Comparison of ENCODE assay signal across 17 cellular contexts in genomic region chr9:126665696-126666035, GRCh38. TPM values are rescaled to one million over a fixed set of nuclear protein-coding genes. Genes with fewer than 3 reads are reported as not detected.
"Had no signal": no experiment of that assay in that cellular context is flagged by ENCODE, and none has a peak within 500 bp of the region (broad histone marks: within the 10 kb centered on the region; RNA-seq: fewer than 3 reads in every experiment).

No MANE protein-coding gene starts in this region.

- H3K9me3 Mint-ChIP-seq: activated B cell treated with CpG ODN at 0.5 μM for 24 hours; activated CD4-positive, alpha-beta T cell treated with anti-CD3 and anti-CD28 coated beads, Interleukin-2, amount 10 ng/mL, durations not matched to agents 7 days and 5 days; activated T-helper 2 cell treated with anti-CD3 and anti-CD28 coated beads, Interferon-gamma antibody, Interleukin-2, Interleukin-4, amounts not matched to agents 10 μg/mL and 5 μg/mL and 100 μg/mL, durations not matched to agents 14 hours and 24 hours and 36 hours; mesothelial cell of epicardium; naive B cell; stimulated activated effector memory CD8-positive, alpha-beta T cell treated with anti-CD3 and anti-CD28 coated beads, Interleukin-12 subunit alpha, Interleukin-12 subunit beta, amount 100 ng/mL, for 72 hours; T-helper 1 cell treated with Interleukin-12 subunit alpha and Interleukin-12 subunit beta and Interleukin-4 antibody, amounts not matched to agents 30 μg/mL and 1 μg/mL, for 36 hours had no signal

- H3K36me3 Mint-ChIP-seq: mesothelial cell of epicardium; naive B cell; stimulated activated effector memory CD8-positive, alpha-beta T cell treated with anti-CD3 and anti-CD28 coated beads, Interleukin-12 subunit alpha, Interleukin-12 subunit beta, amount 100 ng/mL, for 72 hours had no signal

- DNase-seq: activated B cell treated with CpG ODN at 0.5 μM for 24 hours; activated CD4-positive, alpha-beta T cell treated with anti-CD3 and anti-CD28 coated beads, Interleukin-2, amount 10 ng/mL, durations not matched to agents 7 days and 5 days; activated naive CD4-positive, alpha-beta T cell treated with anti-CD3 and anti-CD28 coated beads, Interleukin-2, amount 50 U/mL, for 16 hours; activated T-cell treated with anti-CD3 and anti-CD28 coated beads for 4 hours; adrenal gland; caudate nucleus; colonic mucosa; left ventricle myocardium inferior; naive B cell; trophoblast cell had no signal

- H3K27ac Mint-ChIP-seq: activated B cell treated with CpG ODN at 0.5 μM for 24 hours; activated CD4-positive, alpha-beta T cell treated with anti-CD3 and anti-CD28 coated beads, Interleukin-2, amount 10 ng/mL, durations not matched to agents 7 days and 5 days; activated T-helper 2 cell treated with anti-CD3 and anti-CD28 coated beads, Interferon-gamma antibody, Interleukin-2, Interleukin-4, amounts not matched to agents 10 μg/mL and 5 μg/mL and 100 μg/mL, durations not matched to agents 14 hours and 24 hours and 36 hours; stimulated activated effector memory CD8-positive, alpha-beta T cell treated with anti-CD3 and anti-CD28 coated beads, Interleukin-12 subunit alpha, Interleukin-12 subunit beta, amount 100 ng/mL, for 72 hours; T-helper 1 cell treated with Interleukin-12 subunit alpha and Interleukin-12 subunit beta and Interleukin-4 antibody, amounts not matched to agents 30 μg/mL and 1 μg/mL, for 36 hours had no signal

- H3K4me1 ChIP-seq: colonic mucosa had no signal

- H3K36me3 ChIP-seq: adrenal gland, colonic mucosa, left ventricle myocardium inferior, neutrophil, right atrium auricular region had no signal

- H3K4me3 Mint-ChIP-seq: activated B cell treated with CpG ODN at 0.5 μM for 24 hours; activated CD4-positive, alpha-beta T cell treated with anti-CD3 and anti-CD28 coated beads, Interleukin-2, amount 10 ng/mL, durations not matched to agents 7 days and 5 days; stimulated activated effector memory CD8-positive, alpha-beta T cell treated with anti-CD3 and anti-CD28 coated beads, Interleukin-12 subunit alpha, Interleukin-12 subunit beta, amount 100 ng/mL, for 72 hours; T-helper 1 cell treated with Interleukin-12 subunit alpha and Interleukin-12 subunit beta and Interleukin-4 antibody, amounts not matched to agents 30 μg/mL and 1 μg/mL, for 36 hours had no signal

- H3K9me3 ChIP-seq: adrenal gland, colonic mucosa, left ventricle myocardium inferior, neutrophil, right atrium auricular region had no signal

- H3K27me3 ChIP-seq: right atrium auricular region had no signal

- H3K4me1 Mint-ChIP-seq: activated CD4-positive, alpha-beta T cell treated with anti-CD3 and anti-CD28 coated beads, Interleukin-2, amount 10 ng/mL, durations not matched to agents 7 days and 5 days had no signal

- H3K27ac ChIP-seq: adrenal gland, colonic mucosa, left ventricle myocardium inferior, neutrophil, right atrium auricular region had no signal

- ATAC-seq: stimulated activated effector memory CD8-positive, alpha-beta T cell treated with anti-CD3 and anti-CD28 coated beads, Interleukin-12 subunit alpha, Interleukin-12 subunit beta, amount 100 ng/mL, for 72 hours had no signal

- H3K4me3 ChIP-seq: adrenal gland, colonic mucosa, left ventricle myocardium inferior, right atrium auricular region had no signal

RNA-seq across cellular contexts. Expression of gene LMX1B, which starts 51.9 kb away (rescaled TPM):
- total RNA-seq: activated B cell treated with CpG ODN at 0.5 μM for 24 hours; activated CD4-positive, alpha-beta T cell treated with anti-CD3 and anti-CD28 coated beads, Interleukin-2, amount 10 ng/mL, durations not matched to agents 7 days and 5 days; activated CD8-positive, alpha-beta memory T cell treated with anti-CD3 and anti-CD28 coated beads for 36 hours; activated T-helper 2 cell treated with anti-CD3 and anti-CD28 coated beads, Interferon-gamma antibody, Interleukin-2, Interleukin-4, amounts not matched to agents 10 μg/mL and 5 μg/mL and 100 μg/mL, durations not matched to agents 14 hours and 24 hours and 36 hours had no signal
